In genomic region chr14:99213101-99213500, GRCh38 we compare ENCODE assay signal across 14 cellular contexts. TPM values are rescaled to one million over a fixed set of nuclear protein-coding genes. Genes with fewer than 3 reads are reported as not detected.
A peak's percentile ranks its signal among the peaks of the same experiment; 100 is the strongest.
DNase-seq lines count a peak whose midpoint lies in the region; ATAC-seq lines count a peak whose summit lies in the region.
"Had no signal": no experiment of that assay in that cellular context is flagged by ENCODE, and none has a peak within 500 bp of the region (broad histone marks: within the 10 kb centered on the region; RNA-seq: fewer than 3 reads in every experiment).

No MANE protein-coding gene starts in this region.

- peak; percentile 13 for ATAC-seq in activated naive CD8-positive, alpha-beta T cell treated with anti-CD3 and anti-CD28 coated beads, Interleukin-2, amount 50 U/mL, for 24 hours
- no peak for ATAC-seq in HG02840 (IDR thresholded peaks at IDR 0.05; ENCODE audit: low FRiP score, unreplicated experiment)
- ATAC-seq: A549 had no signal

- no peaks in the 10 kb centered on the region for H3K27me3 Mint-ChIP-seq in activated CD4-positive, alpha-beta T cell treated with anti-CD3 and anti-CD28 coated beads, Interleukin-2, amount 10 ng/mL, durations not matched to agents 24 days and 14 days
- H3K27me3 Mint-ChIP-seq in activated naive CD8-positive, alpha-beta T cell treated with anti-CD3 and anti-CD28 coated beads, Interleukin-2, amount 50 U/mL, for 24 hours: peaks cover 2% of the 10 kb centered on the region

- peak overlapping the region; percentile 75 for H3K4me3 Mint-ChIP-seq in activated CD4-positive, alpha-beta T cell treated with anti-CD3 and anti-CD28 coated beads, Interleukin-2, amount 10 ng/mL, durations not matched to agents 24 days and 14 days
- peak overlapping the region; percentile 73 for H3K4me3 Mint-ChIP-seq in activated naive CD8-positive, alpha-beta T cell treated with anti-CD3 and anti-CD28 coated beads, Interleukin-2, amount 50 U/mL, for 24 hours

- peak overlapping the region; percentile 82 for H3K27ac Mint-ChIP-seq in activated CD4-positive, alpha-beta T cell treated with anti-CD3 and anti-CD28 coated beads, Interleukin-2, amount 10 ng/mL, durations not matched to agents 24 days and 14 days
- peak overlapping the region; percentile 95 for H3K27ac Mint-ChIP-seq in activated naive CD8-positive, alpha-beta T cell treated with anti-CD3 and anti-CD28 coated beads, Interleukin-2, amount 50 U/mL, for 24 hours

- H3K36me3 Mint-ChIP-seq in activated CD4-positive, alpha-beta T cell treated with anti-CD3 and anti-CD28 coated beads, Interleukin-2, amount 10 ng/mL, durations not matched to agents 24 days and 14 days (ENCODE audit: low read depth): peaks cover 17% of the 10 kb centered on the region
- peaks cover 5% of the 10 kb centered on the region for H3K36me3 Mint-ChIP-seq in activated naive CD8-positive, alpha-beta T cell treated with anti-CD3 and anti-CD28 coated beads, Interleukin-2, amount 50 U/mL, for 24 hours (ENCODE audit: low read depth)

- peak; percentile 77 for DNase-seq in activated CD8-positive, alpha-beta memory T cell treated with anti-CD3 and anti-CD28 coated beads for 24 hours
- no peak for DNase-seq in activated CD8-positive, alpha-beta memory T cell treated with anti-CD3 and anti-CD28 coated beads, Interleukin-2, amount 50 U/mL, for 48 hours
- DNase-seq in activated CD4-positive, alpha-beta T cell treated with anti-CD3 and anti-CD28 coated beads, Interleukin-2, amount 10 ng/mL, durations not matched to agents 24 days and 14 days: no peak
- no peak for DNase-seq in activated naive CD8-positive, alpha-beta T cell treated with anti-CD3 and anti-CD28 coated beads, Interleukin-2, amount 50 U/mL, for 24 hours
- peak; percentile 64 for DNase-seq in stimulated activated CD4-positive, alpha-beta T cell treated with anti-CD3 and anti-CD28 coated beads, Interleukin-4, amount 100 ng/mL, for 24 hours
- no peak for DNase-seq in NCI-H510A (lab: John Stamatoyannopoulos, UW)
- no peak for DNase-seq in hypothalamus (lab: John Stamatoyannopoulos, UW)
- DNase-seq: Calu3, NCI-H1436, NCI-H345, SJCRH30 had no signal

- intact Hi-C loops in activated CD4-positive, alpha-beta T cell treated with anti-CD3 and anti-CD28 coated beads, Interleukin-2, amount 10 ng/mL, durations not matched to agents 24 days and 14 days (cut with micrococcal nuclease): loop anchor here (1.0 to 2.0 kb wide), 4 partner anchors 9 to 24 kb away; no protein-coding TSS in a partner anchor

- H3K9me3 Mint-ChIP-seq in activated CD4-positive, alpha-beta T cell treated with anti-CD3 and anti-CD28 coated beads, Interleukin-2, amount 10 ng/mL, durations not matched to agents 24 days and 14 days: no peaks in the 10 kb centered on the region
- H3K9me3 Mint-ChIP-seq in activated naive CD8-positive, alpha-beta T cell treated with anti-CD3 and anti-CD28 coated beads, Interleukin-2, amount 50 U/mL, for 24 hours: no peaks in the 10 kb centered on the region

- H3K4me1 Mint-ChIP-seq in activated CD4-positive, alpha-beta T cell treated with anti-CD3 and anti-CD28 coated beads, Interleukin-2, amount 10 ng/mL, durations not matched to agents 24 days and 14 days: peaks cover 86% of the 10 kb centered on the region
- H3K4me1 Mint-ChIP-seq in activated naive CD8-positive, alpha-beta T cell treated with anti-CD3 and anti-CD28 coated beads, Interleukin-2, amount 50 U/mL, for 24 hours: peaks cover 98% of the 10 kb centered on the region

RNA-seq across cellular contexts. Expression of gene BCL11B, which starts 58.9 kb away (rescaled TPM):
- total RNA-seq in activated CD4-positive, alpha-beta T cell treated with anti-CD3 and anti-CD28 coated beads, Interleukin-2, amount 10 ng/mL, durations not matched to agents 24 days and 14 days: 48.2 and 48.5 TPM in 2 replicates
- total RNA-seq: LHCN-M2 had no signal

Comparison
In these comparisons a context has a peak if more than half of its experiments do, and no peak if none do; other contexts are left out.
1. DNase-seq: peak in activated CD8-positive, alpha-beta memory T cell treated with anti-CD3 and anti-CD28 coated beads for 24 hours (single experiment) and stimulated activated CD4-positive, alpha-beta T cell treated with anti-CD3 and anti-CD28 coated beads, Interleukin-4, amount 100 ng/mL, for 24 hours (single experiment); none in activated CD8-positive, alpha-beta memory T cell treated with anti-CD3 and anti-CD28 coated beads, Interleukin-2, amount 50 U/mL, for 48 hours (single experiment), activated CD4-positive, alpha-beta T cell treated with anti-CD3 and anti-CD28 coated beads, Interleukin-2, amount 10 ng/mL, durations not matched to agents 24 days and 14 days (single experiment), activated naive CD8-positive, alpha-beta T cell treated with anti-CD3 and anti-CD28 coated beads, Interleukin-2, amount 50 U/mL, for 24 hours (single experiment), NCI-H510A (single experiment) and hypothalamus (0 of 51).